ENCODE assay signal across 26 cellular contexts in genomic region chr9:20030221-20030620, GRCh38.
"Had no signal": no experiment of that assay in that cellular context is flagged by ENCODE, and none has a peak within 500 bp of the region (broad histone marks: within the 10 kb centered on the region; RNA-seq: fewer than 3 reads in every experiment).

No MANE protein-coding gene starts in this region.

- H3K27me3 Mint-ChIP-seq: stimulated activated naive CD8-positive, alpha-beta T cell treated with anti-CD3 and anti-CD28 coated beads, Interleukin-15, Interleukin-2, amounts not matched to agents 100 ng/mL and 50 ng/mL, for 24 hours had no signal

- H3K27ac ChIP-seq: lower lobe of right lung, pancreas, prostate gland, skin epidermis, tibial nerve, vagina had no signal

- DNase-seq: hippocampal formation; kidney glomerular epithelial cell; left cardiac atrium; lower lobe of right lung; mammary epithelial cell; mesenchymal stem cell; natural killer cell; nucleus accumbens; pancreas; posterior cingulate gyrus; retina; right cardiac atrium; stimulated activated CD4-positive, alpha-beta T cell treated with anti-CD3 and anti-CD28 coated beads, Interleukin-12 subunit alpha, Interleukin-12 subunit beta, amount 100 ng/mL, for 4 hours; stimulated activated CD4-positive, alpha-beta T cell treated with anti-CD3 and anti-CD28 coated beads, Interleukin-15, amount 100 ng/mL, for 24 hours; stimulated activated CD4-positive, alpha-beta T cell treated with anti-CD3 and anti-CD28 coated beads, Interleukin-2, amount 100 ng/mL, for 24 hours; stimulated activated CD4-positive, alpha-beta T cell treated with anti-CD3 and anti-CD28 coated beads, Interleukin-4, amount 100 ng/mL, for 1 hour; stimulated activated naive CD4-positive, alpha-beta T cell; substantia nigra had no signal

- H3K4me3 ChIP-seq: lower lobe of right lung, pancreas, prostate gland, skin epidermis, tibial nerve, vagina had no signal

- ATAC-seq: left cardiac atrium, left lobe of liver, lower lobe of right lung, natural killer cell, pancreas, right cardiac atrium, sciatic nerve had no signal

- H3K36me3 Mint-ChIP-seq: natural killer cell, type B pancreatic cell had no signal

- H3K4me1 Mint-ChIP-seq: natural killer cell had no signal

- H3K9me3 Mint-ChIP-seq: natural killer cell; stimulated activated naive CD8-positive, alpha-beta T cell treated with anti-CD3 and anti-CD28 coated beads, Interleukin-15, Interleukin-2, amounts not matched to agents 100 ng/mL and 50 ng/mL, for 24 hours; type B pancreatic cell had no signal

- H3K4me3 Mint-ChIP-seq: natural killer cell; stimulated activated naive CD8-positive, alpha-beta T cell treated with anti-CD3 and anti-CD28 coated beads, Interleukin-15, Interleukin-2, amounts not matched to agents 100 ng/mL and 50 ng/mL, for 24 hours; type B pancreatic cell had no signal

- H3K27ac Mint-ChIP-seq: natural killer cell; stimulated activated naive CD8-positive, alpha-beta T cell treated with anti-CD3 and anti-CD28 coated beads, Interleukin-15, Interleukin-2, amounts not matched to agents 100 ng/mL and 50 ng/mL, for 24 hours; type B pancreatic cell had no signal
